Comparison of ENCODE assay signal across 8 cellular contexts in genomic region chr2:101003278-101003775, GRCh38. TPM values are rescaled to one million over a fixed set of nuclear protein-coding genes. Genes with fewer than 3 reads are reported as not detected.
DNase-seq lines count a peak whose midpoint lies in the region; TF ChIP-seq lines count a peak whose summit lies in the region.

No MANE protein-coding gene starts in this region.

- H3K36me3 Mint-ChIP-seq in osteocyte (ENCODE audit: unreplicated experiment) = peaks cover 45% of the 10 kb centered on the region

- H3K4me1 Mint-ChIP-seq in osteocyte (ENCODE audit: unreplicated experiment) = peaks cover 38% of the 10 kb centered on the region

- no peak for TF ChIP-seq POLR2A in Peyer's patch (IDR thresholded peaks at IDR 0.05)

- H3K27me3 Mint-ChIP-seq in osteocyte (ENCODE audit: unreplicated experiment) = no peaks in the 10 kb centered on the region

- DNase-seq in ELR (ENCODE audit: low read depth) = peak; percentile 23
- DNase-seq in Peyer's patch = no peak
- DNase-seq in epithelial cell of prostate (ENCODE audit: low read depth, low spot score) = no peak
- DNase-seq in osteocyte (ENCODE audit: extremely low spot score, unreplicated experiment) = peak; percentile 44
- no peak for DNase-seq in NCI-H345 treated with DMSO at 0.1 percent for 48 hours (lab: John Stamatoyannopoulos, UW; ENCODE audit: unreplicated experiment)
- DNase-seq in occipital lobe (lab: John Stamatoyannopoulos, UW) = no peak
- DNase-seq in activated CD4-positive, alpha-beta T cell treated with anti-CD3 and anti-CD28 coated beads for 1 hour = no peak
- DNase-seq in HK-2 (ENCODE audit: unreplicated experiment) = no peak

- H3K9me3 Mint-ChIP-seq in osteocyte (ENCODE audit: unreplicated experiment) = peaks cover 3% of the 10 kb centered on the region

- TF ChIP-seq CTCF in Peyer's patch (IDR thresholded peaks at IDR 0.05) = no peak
- TF ChIP-seq CTCF in osteocyte (IDR thresholded peaks at IDR 0.05) = no peak

- peaks cover 0 to 19% (median 2%) of the 10 kb centered on the region in 4 donors for H3K4me1 ChIP-seq in Peyer's patch

- no peaks in the 10 kb centered on the region for H3K27me3 ChIP-seq in Peyer's patch

- peaks cover 0 to 47% (median 0%) of the 10 kb centered on the region in 3 donors for H3K36me3 ChIP-seq in Peyer's patch

- no peaks in the 10 kb centered on the region for H3K9me3 ChIP-seq in Peyer's patch

- H3K27ac ChIP-seq in Peyer's patch = peak overlapping the region; percentile 82 to 92 (median 86)
- peak overlapping the region; percentile 83 for H3K27ac ChIP-seq in epithelial cell of prostate

- H3K4me3 ChIP-seq in Peyer's patch = peak overlapping the region; percentile 71 to 95 (median 78)

- H3K4me3 Mint-ChIP-seq in osteocyte (ENCODE audit: unreplicated experiment) = peak overlapping the region; percentile 91

- peak overlapping the region; percentile 97 for H3K27ac Mint-ChIP-seq in osteocyte (ENCODE audit: unreplicated experiment)

RNA-seq across cellular contexts. Expression of gene RPL31, which starts 1.2 kb away (rescaled TPM):
- 1,000 to 10,000 TPM in 1 of 4 donors, 100 to 1,000 TPM in 3; 308 to 1,394 (median 568) TPM for total RNA-seq in Peyer's patch
- total RNA-seq in osteocyte = 1,335 and 1,348 TPM in 2 replicates
- 876 TPM for total RNA-seq in occipital lobe

Comparison
In these comparisons a context has a peak if more than half of its experiments do, and no peak if none do; other contexts are left out.
1. DNase-seq: peak in ELR (single experiment) and osteocyte (single experiment); none in Peyer's patch (0 of 3), epithelial cell of prostate (single experiment), NCI-H345 treated with DMSO at 0.1 percent for 48 hours (single experiment), occipital lobe (single experiment), activated CD4-positive, alpha-beta T cell treated with anti-CD3 and anti-CD28 coated beads for 1 hour (single experiment) and HK-2 (single experiment).